ENCODE assay signal across 14 cellular contexts in genomic region chr12:16674885-16675284, GRCh38.
DNase-seq lines count a peak whose midpoint lies in the region; ATAC-seq, FAIRE-seq and TF ChIP-seq lines count a peak whose summit lies in the region.
"Had no signal": no experiment of that assay in that cellular context is flagged by ENCODE, and none has a peak within 500 bp of the region (broad histone marks: within the 10 kb centered on the region; RNA-seq: fewer than 3 reads in every experiment).

No MANE protein-coding gene starts in this region.

- no peaks in the 10 kb centered on the region for H3F3A ChIP-seq in MM.1S (ENCODE audit: insufficient read depth, low read length)

- H3K9me3 ChIP-seq in MM.1S (replicated peaks; ENCODE audit: insufficient read depth, low read length) (no peaks in the 10 kb centered on the region), GM12878 (replicated peaks; ENCODE audit: control insufficient read depth, insufficient read depth, low read length) (no peaks in the 10 kb centered on the region)
- H3K9me3 ChIP-seq: Caco-2 had no signal

- peak overlapping the region; percentile 2; the same call in 1 of the 2 replicates for H3K4me2 ChIP-seq in MM.1S (ENCODE audit: low read depth, low read length)
- 0 out of 2 replicates have a peak overlapping the region, but pooled peaks have one; percentile 10 for H3K4me2 ChIP-seq in GM12878 (ENCODE audit: control insufficient read depth, insufficient read depth)

- H3K27ac ChIP-seq in MM.1S (ENCODE audit: low read length) (no peak overlapping the region), GM12878 (ENCODE audit: control insufficient read depth, insufficient read depth) (no peak overlapping the region)
- H3K27ac ChIP-seq: HL-60 had no signal

- in situ Hi-C loops in GM12878 (cut with MboI): no loop called here

- H3K79me2 ChIP-seq in MM.1S (ENCODE audit: low read length) (no peaks in the 10 kb centered on the region), GM12878 (ENCODE audit: control insufficient read depth, insufficient read depth, low read length) (no peaks in the 10 kb centered on the region)

- H3K4me3 Mint-ChIP-seq in mesothelial cell of epicardium: no peak overlapping the region
- H3K4me3 Mint-ChIP-seq: CD14-positive monocyte; CD8-positive, alpha-beta memory T cell; H9 had no signal

- TF ChIP-seq RAD21 in GM12878 (IDR thresholded peaks at IDR 0.05; ENCODE audit: insufficient read depth, low read depth, low read length): no peak

- no peaks in the 10 kb centered on the region for H3K4me1 Mint-ChIP-seq in mesothelial cell of epicardium
- H3K4me1 Mint-ChIP-seq: CD14-positive monocyte; CD8-positive, alpha-beta memory T cell had no signal

- no peak for TF ChIP-seq EP300 in GM12878 (IDR thresholded peaks at IDR 0.05; ENCODE audit: borderline replicate concordance in 1 of 2, control insufficient read depth in 1 of 2, low read depth in 2 of 2, low read length in 2 of 2)

- RAD21 ChIA-PET in GM12878 (lab: Charles Lee; ENCODE audit: unreplicated experiment): interaction anchor here (0.6 to 1.5 kb wide), 6 partner anchors 11 to 484 kb away, joined by 3 to 4 read pairs (median 3); no protein-coding TSS in a partner anchor

- no peak for TF ChIP-seq CTCF in MM.1S (IDR thresholded peaks at IDR 0.05; ENCODE audit: low read length)
- TF ChIP-seq CTCF in GM12878 (IDR thresholded peaks at IDR 0.05 in 2 of 3, conservative IDR thresholded peaks at IDR 0.05 in 1 of 3; ENCODE audit: control insufficient read depth in 2 of 3, extremely low read depth in 1 of 3, insufficient read depth in 1 of 3, low read depth in 3 of 3, low read length in 3 of 3): no peak
- TF ChIP-seq CTCF in mesothelial cell of epicardium (IDR thresholded peaks at IDR 0.05; ENCODE audit: unreplicated experiment): peak; percentile 58

- no TSS peak for BruUV-seq in GM12878 (replicated peaks; lab: Mats Ljungman, UMichigan)

- H3K9ac ChIP-seq in MM.1S (ENCODE audit: low read length): no peak overlapping the region
- no peak overlapping the region for H3K9ac ChIP-seq in GM12878 (ENCODE audit: control insufficient read depth, insufficient read depth, low read length)

- H3K27me3 Mint-ChIP-seq in mesothelial cell of epicardium (ENCODE audit: low read depth): peaks cover 6% of the 10 kb centered on the region
- H3K27me3 Mint-ChIP-seq: CD8-positive, alpha-beta memory T cell had no signal

- H3K4me1 ChIP-seq in MM.1S (ENCODE audit: low read length) (no peaks in the 10 kb centered on the region), GM12878 (ENCODE audit: control insufficient read depth, insufficient read depth, low read length) (no peaks in the 10 kb centered on the region)
- H3K4me1 ChIP-seq: Caco-2 had no signal

- ATAC-seq in GM12878 (no peak), HG02759 (IDR thresholded peaks at IDR 0.05; ENCODE audit: unreplicated experiment) (no peak), HG02970 (IDR thresholded peaks at IDR 0.05; ENCODE audit: low FRiP score, unreplicated experiment) (no peak)
- ATAC-seq: K562 had no signal

- H2AFZ ChIP-seq in MM.1S (ENCODE audit: low read length): no peak overlapping the region
- H2AFZ ChIP-seq in GM12878 (ENCODE audit: control insufficient read depth, low read depth, low read length): no peak overlapping the region

- no peaks in the 10 kb centered on the region for H3K36me3 Mint-ChIP-seq in mesothelial cell of epicardium
- H3K36me3 Mint-ChIP-seq: CD14-positive monocyte; CD8-positive, alpha-beta memory T cell had no signal

- no peak overlapping the region for H3K4me3 ChIP-seq in MM.1S (ENCODE audit: low read length)
- no peak overlapping the region for H3K4me3 ChIP-seq in GM12878
- H3K4me3 ChIP-seq: K562 had no signal

- no peak for FAIRE-seq in GM12878 (lab: Jason Lieb, UNC)
- FAIRE-seq: GM19239, K562 had no signal

- no peaks in the 10 kb centered on the region for H3K9me2 ChIP-seq in MM.1S (replicated peaks; ENCODE audit: insufficient read depth, low read length)

- H4K20me1 ChIP-seq in MM.1S (ENCODE audit: insufficient read depth, low read length): no peaks in the 10 kb centered on the region
- H4K20me1 ChIP-seq in GM12878 (ENCODE audit: control insufficient read depth, insufficient read depth): no peaks in the 10 kb centered on the region

- intact Hi-C loops in GM12878 (cut with micrococcal nuclease; ENCODE audit: unreplicated experiment): no loop called here

- no peak overlapping the region for H3K27ac Mint-ChIP-seq in mesothelial cell of epicardium
- H3K27ac Mint-ChIP-seq: CD14-positive monocyte; CD8-positive, alpha-beta memory T cell; H9 had no signal

- H3K9me3 Mint-ChIP-seq in mesothelial cell of epicardium: no peaks in the 10 kb centered on the region
- H3K9me3 Mint-ChIP-seq: H9 had no signal

- POLR2A ChIA-PET in GM12878 (lab: Charles Lee): interaction anchor here (0.5 to 0.7 kb wide), 3 partner anchors 8 to 158 kb away, joined by 3 read pairs; no protein-coding TSS in a partner anchor

- WGBS in GM12878 (ENCODE audit: insufficient coverage, insufficient replicate concordance, low lambda C conversion rate, missing lambda C conversion rate): 35% methylated on average over 2 of the region's 2 CpGs

- no peaks in the 10 kb centered on the region for H3K36me3 ChIP-seq in MM.1S (replicated peaks; ENCODE audit: insufficient read depth, low read length)
- H3K36me3 ChIP-seq in GM12878 (ENCODE audit: control insufficient read depth in 2 of 2, insufficient read depth in 2 of 2, low read length in 1 of 2): no peaks in the 10 kb centered on the region

- no peak for DNase-seq in MM.1S
- DNase-seq in GM12878 (ENCODE audit: low read depth, low spot score): no peak
- no peak for DNase-seq in mesothelial cell of epicardium (ENCODE audit: low spot score in 2 of 2, unreplicated experiment in 2 of 2)
- DNase-seq in anterior cingulate cortex (lab: John Stamatoyannopoulos, UW): no peak
- DNase-seq: Caco-2; CD8-positive, alpha-beta memory T cell; GOT3; H9 had no signal

- H3K27me3 ChIP-seq in MM.1S (replicated peaks; ENCODE audit: insufficient read depth, low read length) (no peaks in the 10 kb centered on the region), GM12878 (replicated peaks in 1 of 2; ENCODE audit: control insufficient read depth in 2 of 2, insufficient read depth in 2 of 2, low read length in 1 of 2) (no peaks in the 10 kb centered on the region)

- CTCF ChIA-PET in GM12878 (lab: Yijun Ruan, JAX): interaction anchor here (1.3 to 1.7 kb wide), 4 partner anchors 11 to 82 kb away, joined by 3 to 5 read pairs (median 4); no protein-coding TSS in a partner anchor

- SMC1A ChIA-PET in GM12878 (lab: Charles Lee; ENCODE audit: uncharacterized antibody, unreplicated experiment): interaction anchor here (0.8 to 1.7 kb wide), 6 partner anchors 15 to 287 kb away, joined by 3 to 5 read pairs (median 4); no protein-coding TSS in a partner anchor

- no peak for TF ChIP-seq POLR2A in GM12878 (IDR thresholded peaks at IDR 0.05; ENCODE audit: low read depth, low read length)

TF ChIP-seq in GM12878, 131 proteins besides CTCF, POLR2A, EP300 and RAD21 (continues in another document):
- no peak for TF ChIP-seq ZNF24 (IDR thresholded peaks at IDR 0.05)
- no peak for TF ChIP-seq SRF (IDR thresholded peaks at IDR 0.05; ENCODE audit: low read depth in 2 of 2, low read length in 2 of 2)
- TF ChIP-seq CEBPB (IDR thresholded peaks at IDR 0.05; ENCODE audit: borderline replicate concordance in 1 of 2, low read depth in 2 of 2, low read length in 2 of 2): no peak
- TF ChIP-seq ZNF622 (IDR thresholded peaks at IDR 0.05): no peak
- TF ChIP-seq EZH2 (IDR thresholded peaks at IDR 0.05; ENCODE audit: borderline replicate concordance, control insufficient read depth, low read depth, low read length): no peak
- no peak for TF ChIP-seq E4F1 (IDR thresholded peaks at IDR 0.05; ENCODE audit: borderline replicate concordance, partially characterized antibody)
- TF ChIP-seq ZNF384 (IDR thresholded peaks at IDR 0.05; ENCODE audit: borderline replicate concordance, low read depth, low read length): 0 out of 2 replicates have a peak, but pooled peaks have one; percentile 36
